ENCODE assay signal across 8 cellular contexts in genomic region chr16:1310832-1311200, GRCh38. TPM values are rescaled to one million over a fixed set of nuclear protein-coding genes. Genes with fewer than 3 reads are reported as not detected.
A peak's percentile ranks its signal among the peaks of the same experiment; 100 is the strongest.
DNase-seq lines count a peak whose midpoint lies in the region; ATAC-seq and TF ChIP-seq lines count a peak whose summit lies in the region.

No MANE protein-coding gene starts in this region.

- peaks cover 43% of the 10 kb centered on the region for H4K20me1 ChIP-seq in PC-3 (ENCODE audit: low read length)

- H3K9me3 ChIP-seq in PC-3 (ENCODE audit: low read length): no peaks in the 10 kb centered on the region
- no peaks in the 10 kb centered on the region for H3K9me3 ChIP-seq in naive thymus-derived CD4-positive, alpha-beta T cell (ENCODE audit: control insufficient read depth in 2 of 3, low read length in 3 of 3)

- intact Hi-C loops in PC-3 (cut with micrococcal nuclease): no loop called here
- intact Hi-C loops in naive thymus-derived CD4-positive, alpha-beta T cell (cut with micrococcal nuclease): loop anchor here (2.0 kb wide), 2 partner anchors 18 to 32 kb away; no protein-coding TSS in a partner anchor

- POLR2A ChIA-PET in PC-3 (lab: Charles Lee; ENCODE audit: unreplicated experiment): no interaction called here
- POLR2A ChIA-PET in naive thymus-derived CD4-positive, alpha-beta T cell (lab: Charles Lee): interaction anchor here (1.5 kb wide), 1 partner anchor 15 kb away, joined by 3 read pairs; no protein-coding TSS in a partner anchor

- peak overlapping the region; percentile 91 to 98 (median 96) for H3K27ac Mint-ChIP-seq in naive thymus-derived CD4-positive, alpha-beta T cell

- H3K9ac ChIP-seq in PC-3 (ENCODE audit: low read length): peak overlapping the region; percentile 92

- peaks cover 0 to 15% (median 4%) of the 10 kb centered on the region in 5 donors for H3K36me3 Mint-ChIP-seq in naive thymus-derived CD4-positive, alpha-beta T cell

- H3F3A ChIP-seq in PC-3 (ENCODE audit: low read length, unreplicated experiment): no peaks in the 10 kb centered on the region

- no peak for ATAC-seq in PC-3
- no peak for ATAC-seq in naive thymus-derived CD4-positive, alpha-beta T cell
- ATAC-seq in GM18505 (IDR thresholded peaks at IDR 0.05; ENCODE audit: unreplicated experiment): no peak
- no peak for ATAC-seq in GM18520 (IDR thresholded peaks at IDR 0.05; ENCODE audit: unreplicated experiment)

- DNase-seq in EL: peak; percentile 24
- DNase-seq in PC-3: no peak
- DNase-seq in coronary artery (ENCODE audit: low spot score): no peak
- DNase-seq in naive thymus-derived CD4-positive, alpha-beta T cell: peak in 3 of 9 donors; percentile 36 to 42 (median 41)
- no peak for DNase-seq in NCI-H345 (lab: John Stamatoyannopoulos, UW)
- no peak for DNase-seq in cortex of kidney (lab: John Stamatoyannopoulos, UW)

- BruUV-seq in PC-3 (replicated peaks; lab: Mats Ljungman, UMichigan): no TSS peak

- H3K4me3 ChIP-seq in PC-3 (ENCODE audit: low read length) (peak overlapping the region; percentile 85), coronary artery (peak overlapping the region; percentile 78)
- peak overlapping the region; percentile 63 for H3K4me3 ChIP-seq in naive thymus-derived CD4-positive, alpha-beta T cell (ENCODE audit: low read length)

- no peaks in the 10 kb centered on the region for H3K27me3 Mint-ChIP-seq in naive thymus-derived CD4-positive, alpha-beta T cell

- H3K4me2 ChIP-seq in PC-3 (ENCODE audit: low read length): peak overlapping the region; percentile 100

- H3K79me2 ChIP-seq in PC-3 (ENCODE audit: low read length): peaks cover 58% of the 10 kb centered on the region

- peak overlapping the region; percentile 92 to 100 (median 98) for H3K4me3 Mint-ChIP-seq in naive thymus-derived CD4-positive, alpha-beta T cell

- H3K9me2 ChIP-seq in PC-3 (replicated peaks; ENCODE audit: low read length): no peaks in the 10 kb centered on the region

- no peak for TF ChIP-seq CTCF in PC-3 (conservative IDR thresholded peaks at IDR 0.05; ENCODE audit: low read depth, low read length)
- TF ChIP-seq CTCF in coronary artery (IDR thresholded peaks at IDR 0.05): no peak

- H3K27me3 ChIP-seq in PC-3 (ENCODE audit: low read length): no peaks in the 10 kb centered on the region
- H3K27me3 ChIP-seq in naive thymus-derived CD4-positive, alpha-beta T cell (ENCODE audit: control insufficient read depth in 2 of 2, insufficient read depth in 2 of 2, low read length in 2 of 2): no peaks in the 10 kb centered on the region

- no peak for TF ChIP-seq POLR2A in GM18505 (IDR thresholded peaks at IDR 0.05; ENCODE audit: borderline replicate concordance, extremely low read depth, insufficient read depth, insufficient read length)

- H3K27ac ChIP-seq in PC-3 (ENCODE audit: low read length) (no peak overlapping the region), coronary artery (no peak overlapping the region)
- peak overlapping the region; percentile 71 for H3K27ac ChIP-seq in naive thymus-derived CD4-positive, alpha-beta T cell (ENCODE audit: low read depth, low read length)

- H3K36me3 ChIP-seq in PC-3 (ENCODE audit: low read depth, low read length): peaks cover 19% of the 10 kb centered on the region; the same call in 1 of the 2 replicates
- peaks cover 5 to 40% (median 13%) of the 10 kb centered on the region in 3 experiments for H3K36me3 ChIP-seq in naive thymus-derived CD4-positive, alpha-beta T cell (ENCODE audit: control insufficient read depth in 2 of 3, insufficient read depth in 3 of 3, low read length in 3 of 3)

- peaks cover 10% of the 10 kb centered on the region; the same call in 1 of the 2 replicates for H3K4me1 ChIP-seq in PC-3 (ENCODE audit: insufficient read depth, low read length)
- peaks cover 26 to 33% of the 10 kb centered on the region in 2 donors for H3K4me1 ChIP-seq in naive thymus-derived CD4-positive, alpha-beta T cell (ENCODE audit: control insufficient read depth in 2 of 2, insufficient read depth in 2 of 2, low read length in 2 of 2)

- H3K4me1 Mint-ChIP-seq in naive thymus-derived CD4-positive, alpha-beta T cell: peaks cover 18 to 58% (median 32%) of the 10 kb centered on the region in 7 donors

- H2AFZ ChIP-seq in PC-3 (ENCODE audit: low read length): no peak overlapping the region

- H3K9me3 Mint-ChIP-seq in naive thymus-derived CD4-positive, alpha-beta T cell: peaks cover 0 to 4% (median 0%) of the 10 kb centered on the region in 11 donors

- CTCF ChIA-PET in PC-3 (lab: Charles Lee): no interaction called here
- CTCF ChIA-PET in naive thymus-derived CD4-positive, alpha-beta T cell (lab: Charles Lee): no interaction called here

RNA-seq across cellular contexts. Expression of gene UBE2I, which starts 1.4 kb away (rescaled TPM):
- total RNA-seq in PC-3 (2014; rRNA removed): 71.3 and 116 TPM in 2 replicates
- total RNA-seq in naive thymus-derived CD4-positive, alpha-beta T cell: 100 to 1,000 TPM; 159 to 277 (median 203) TPM
- polyA plus RNA-seq in naive thymus-derived CD4-positive, alpha-beta T cell: 10 to 100 TPM; 67.2 to 78.9 TPM

RNA-seq across cellular contexts. Expression of gene BAIAP3, which starts 22.6 kb away (rescaled TPM):
- 13.1 and 18.2 TPM in 2 replicates for total RNA-seq in PC-3 (2014; rRNA removed)
- 1 to 10 TPM in 3 of 5 experiments, under 1 TPM in 2; 0.49 to 7.5 (median 1.1) TPM for total RNA-seq in naive thymus-derived CD4-positive, alpha-beta T cell
- polyA plus RNA-seq in naive thymus-derived CD4-positive, alpha-beta T cell: 1 to 10 TPM in 1 of 2 donors, under 1 TPM in 1; 0.20 to 1.3 TPM

RNA-seq across cellular contexts. Expression of gene TSR3, which starts 40.9 kb away (rescaled TPM):
- 117 and 142 TPM in 2 replicates for total RNA-seq in PC-3 (2014; rRNA removed)
- total RNA-seq in naive thymus-derived CD4-positive, alpha-beta T cell: 10 to 100 TPM; 21.0 to 50.4 (median 33.3) TPM
- 100 to 1,000 TPM in 1 of 2 donors, 10 to 100 TPM in 1; 79.7 to 103 TPM for polyA plus RNA-seq in naive thymus-derived CD4-positive, alpha-beta T cell

RNA-seq across cellular contexts. Expression of gene GNPTG, which starts 40.9 kb away (rescaled TPM):
- total RNA-seq in PC-3 (2014; rRNA removed): 36.0 and 36.3 TPM in 2 replicates
- 10 to 100 TPM; 37.9 to 57.7 (median 48.6) TPM for total RNA-seq in naive thymus-derived CD4-positive, alpha-beta T cell
- 10 to 100 TPM; 48.2 to 51.3 TPM for polyA plus RNA-seq in naive thymus-derived CD4-positive, alpha-beta T cell

RNA-seq across cellular contexts. Expression of gene TPSD1, which starts 54.9 kb away (rescaled TPM):
- total RNA-seq in PC-3 (2014; rRNA removed): not detected in 2 replicates
- not detected for total RNA-seq in naive thymus-derived CD4-positive, alpha-beta T cell
- polyA plus RNA-seq in naive thymus-derived CD4-positive, alpha-beta T cell: not detected
